Comparison of ENCODE assay signal across 32 cellular contexts in the genomic region with DNA sequence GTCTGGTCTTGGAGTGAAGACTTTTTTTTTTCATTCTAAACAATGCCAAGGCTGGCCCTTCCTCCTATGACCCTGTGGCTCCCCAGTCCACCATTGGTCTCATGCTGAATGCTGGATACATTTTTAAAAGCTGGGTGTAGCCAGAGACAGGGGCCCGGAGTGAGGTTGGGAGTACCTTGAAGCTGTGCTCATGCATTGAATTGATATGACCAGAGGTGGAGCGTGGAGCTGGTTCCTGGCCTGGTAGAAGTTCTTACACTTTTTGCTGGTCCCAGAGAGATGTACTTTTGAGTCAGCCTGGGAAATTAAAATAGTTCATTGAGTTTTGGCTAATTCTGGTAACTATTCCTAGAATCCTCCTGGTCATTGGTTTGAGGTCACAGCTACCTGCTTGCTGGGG.
DNase-seq lines count a peak whose midpoint lies in the region; ATAC-seq, FAIRE-seq and TF ChIP-seq lines count a peak whose summit lies in the region.
"Had no signal": no experiment of that assay in that cellular context is flagged by ENCODE, and none has a peak within 500 bp of the region (broad histone marks: within the 10 kb centered on the region; RNA-seq: fewer than 3 reads in every experiment).

No MANE protein-coding gene starts in this region.

- H3K4me1 ChIP-seq in breast epithelium (peaks cover 0 to 8% of the 10 kb centered on the region in 2 donors), keratinocyte (ENCODE audit: control insufficient read depth, extremely low read depth, insufficient read depth, low read length) (peaks cover 92% of the 10 kb centered on the region), neural progenitor cell (no peaks in the 10 kb centered on the region)

- H3K4me2 ChIP-seq in keratinocyte (ENCODE audit: control insufficient read depth, extremely low read depth, insufficient read depth, low read depth, low read length): no peak overlapping the region
- H3K4me2 ChIP-seq in neural progenitor cell: no peak overlapping the region

- DNase-seq in MCF 10A (ENCODE audit: unreplicated experiment) (no peak), breast epithelium (ENCODE audit: low spot score in 2 of 2) (no peak), bronchial epithelial cell (ENCODE audit: low read depth) (no peak), keratinocyte (ENCODE audit: low read depth, low spot score) (no peak), type B pancreatic cell (ENCODE audit: extremely low spot score, unreplicated experiment) (no peak), neural progenitor cell (ENCODE audit: low spot score) (no peak), GF-D8 (lab: John Stamatoyannopoulos, UW) (no peak)
- DNase-seq: activated CD4-positive, alpha-beta T cell treated with anti-CD3 and anti-CD28 coated beads for 1 hour; activated naive CD4-positive, alpha-beta T cell treated with anti-CD3 and anti-CD28 coated beads for 36 hours; activated T-cell treated with anti-CD3 and anti-CD28 coated beads, Interleukin-2, amount 50 U/mL, for 48 hours; amniotic stem cell; COR-L47; DMS53; effector memory CD4-positive, alpha-beta T cell; GDM1; H7; hippocampal formation; KG1; MM.1S; naive B cell; NCI-H1436 treated with DMSO at 0.1 percent for 48 hours; NCI-H446; NCI-H82; T-helper 2 cell had no signal

- no peaks in the 10 kb centered on the region for H3K9me3 ChIP-seq in breast epithelium
- H3K9me3 ChIP-seq in keratinocyte (ENCODE audit: control insufficient read depth, low read depth, low read length): no peaks in the 10 kb centered on the region
- H3K9me3 ChIP-seq in neural progenitor cell (ENCODE audit: low read depth): no peaks in the 10 kb centered on the region
- H3K9me3 ChIP-seq: gastroesophageal sphincter, tibial nerve had no signal

- H3K9me3 Mint-ChIP-seq in MCF 10A (ENCODE audit: unreplicated experiment) (no peaks in the 10 kb centered on the region), type B pancreatic cell (peaks cover 5% of the 10 kb centered on the region), neural progenitor cell (peaks cover 25% of the 10 kb centered on the region)
- H3K9me3 Mint-ChIP-seq: activated naive CD4-positive, alpha-beta T cell treated with anti-CD3 and anti-CD28 coated beads for 36 hours; naive B cell had no signal

- no TSS peak for BruUV-seq in MCF 10A (replicated peaks; lab: Mats Ljungman, UMichigan)

- intact Hi-C loops in MCF 10A (cut with micrococcal nuclease): loop anchor here (10.0 kb wide), 1 partner anchor 123 kb away; no protein-coding TSS in a partner anchor
- intact Hi-C loops in breast epithelium (cut with DNase I; ENCODE audit: low total_unique reads): no loop called here

- dilution Hi-C loops in keratinocyte (cut with MboI; ENCODE audit: extremely low pct_ligation_motif_present, low sequenced_read_pairs): no loop called here

- no peaks in the 10 kb centered on the region for H3K36me3 ChIP-seq in breast epithelium
- H3K36me3 ChIP-seq in bronchial epithelial cell (ENCODE audit: control insufficient read depth, insufficient read depth, low read length): peaks cover 5% of the 10 kb centered on the region
- H3K36me3 ChIP-seq in keratinocyte (ENCODE audit: control insufficient read depth in 2 of 2, extremely low read depth in 1 of 2, insufficient read depth in 2 of 2, low read length in 2 of 2): peaks cover 2 to 10% of the 10 kb centered on the region in 2 experiments
- H3K36me3 ChIP-seq in neural progenitor cell: no peaks in the 10 kb centered on the region
- H3K36me3 ChIP-seq: gastroesophageal sphincter had no signal

- H3K27ac ChIP-seq in breast epithelium (no peak overlapping the region), keratinocyte (ENCODE audit: control insufficient read depth, insufficient read depth, low read length) (peak overlapping the region; percentile 99), neural progenitor cell (no peak overlapping the region)
- H3K27ac ChIP-seq: coronary artery, gastroesophageal sphincter had no signal

- H3K9ac ChIP-seq in keratinocyte (ENCODE audit: control insufficient read depth, extremely low read depth, insufficient read depth, low read length) (no peak overlapping the region), neural progenitor cell (no peak overlapping the region)

- FAIRE-seq in bronchial epithelial cell (lab: Jason Lieb, UNC) (no peak), keratinocyte (lab: Jason Lieb, UNC) (no peak)
- FAIRE-seq: GM19239 had no signal

- H2AFZ ChIP-seq in keratinocyte (ENCODE audit: control insufficient read depth, low read length) (no peak overlapping the region), neural progenitor cell (replicated peaks) (no peak overlapping the region)

- no peak overlapping the region for H3K4me3 Mint-ChIP-seq in MCF 10A (ENCODE audit: unreplicated experiment)
- no peak overlapping the region for H3K4me3 Mint-ChIP-seq in type B pancreatic cell
- no peak overlapping the region for H3K4me3 Mint-ChIP-seq in neural progenitor cell
- H3K4me3 Mint-ChIP-seq: activated naive CD4-positive, alpha-beta T cell treated with anti-CD3 and anti-CD28 coated beads for 36 hours; B cell; naive B cell had no signal

- TF ChIP-seq POLR2A in breast epithelium (IDR thresholded peaks at IDR 0.05): no peak

- H3K4me3 ChIP-seq in breast epithelium (no peak overlapping the region), bronchial epithelial cell (ENCODE audit: low read depth, low read length) (no peak overlapping the region), keratinocyte (ENCODE audit: control insufficient read depth in 2 of 3, extremely low read depth in 1 of 3, insufficient read depth in 2 of 3, low read depth in 1 of 3, low read length in 3 of 3) (no peak overlapping the region), neural progenitor cell (no peak overlapping the region)
- H3K4me3 ChIP-seq: coronary artery, gastroesophageal sphincter, tibial nerve had no signal

- H3K4me1 Mint-ChIP-seq in MCF 10A (ENCODE audit: insufficient read depth, unreplicated experiment) (peaks cover 74% of the 10 kb centered on the region), type B pancreatic cell (ENCODE audit: unreplicated experiment) (peaks cover 43% of the 10 kb centered on the region), neural progenitor cell (peaks cover 24% of the 10 kb centered on the region)

- POLR2A ChIA-PET in MCF 10A (lab: Yijun Ruan, JAX): interaction anchor here (0.5 to 5.2 kb wide), 9 partner anchors 23 to 210 kb away, joined by 3 to 64 read pairs (median 27); no protein-coding TSS in a partner anchor

- H4K20me1 ChIP-seq in keratinocyte (ENCODE audit: control insufficient read depth, extremely low read depth, insufficient read depth, low read length) (no peaks in the 10 kb centered on the region), neural progenitor cell (ENCODE audit: low read depth) (peaks cover 36% of the 10 kb centered on the region)

- H3K27me3 Mint-ChIP-seq in MCF 10A (ENCODE audit: insufficient read depth, unreplicated experiment): no peaks in the 10 kb centered on the region
- no peaks in the 10 kb centered on the region for H3K27me3 Mint-ChIP-seq in type B pancreatic cell
- H3K27me3 Mint-ChIP-seq in neural progenitor cell (ENCODE audit: insufficient read depth, low read depth): peaks cover 11% of the 10 kb centered on the region
- H3K27me3 Mint-ChIP-seq: B cell, naive B cell had no signal

- H3K27me3 ChIP-seq in breast epithelium (no peaks in the 10 kb centered on the region), bronchial epithelial cell (ENCODE audit: control insufficient read depth, insufficient read depth, low read length) (no peaks in the 10 kb centered on the region), keratinocyte (ENCODE audit: control insufficient read depth, extremely low read depth, insufficient read depth, low read length) (no peaks in the 10 kb centered on the region), neural progenitor cell (no peaks in the 10 kb centered on the region)
- H3K27me3 ChIP-seq: gastroesophageal sphincter, tibial nerve had no signal

- peaks cover 8% of the 10 kb centered on the region for H3K9me1 ChIP-seq in keratinocyte (ENCODE audit: control insufficient read depth, extremely low read depth, insufficient read depth, low read length)

- H3K79me2 ChIP-seq in keratinocyte (ENCODE audit: control insufficient read depth, insufficient read depth, low read length) (peaks cover 65% of the 10 kb centered on the region), neural progenitor cell (ENCODE audit: low read depth) (peaks cover 54% of the 10 kb centered on the region)

- no peaks in the 10 kb centered on the region for H3F3A ChIP-seq in neural progenitor cell (ENCODE audit: low read depth)

- TF ChIP-seq CTCF in MCF 10A (IDR thresholded peaks at IDR 0.05; ENCODE audit: unreplicated experiment): no peak
- no peak for TF ChIP-seq CTCF in breast epithelium (IDR thresholded peaks at IDR 0.05)
- TF ChIP-seq CTCF in bronchial epithelial cell (IDR thresholded peaks at IDR 0.05; ENCODE audit: insufficient read depth, low read length, severe bottlenecking): peak; percentile 3
- peak; percentile 4 to 25 (median 14) for TF ChIP-seq CTCF in keratinocyte (optimal IDR thresholded peaks at IDR 0.05 in 1 of 3, IDR thresholded peaks at IDR 0.05 in 1 of 3, conservative IDR thresholded peaks at IDR 0.05 in 1 of 3; ENCODE audit: extremely low read depth in 1 of 3, insufficient read depth in 2 of 3, low read length in 3 of 3)
- no peak for TF ChIP-seq CTCF in type B pancreatic cell (conservative IDR thresholded peaks at IDR 0.05)
- TF ChIP-seq CTCF in neural progenitor cell (IDR thresholded peaks at IDR 0.05): no peak

- CTCF ChIA-PET in MCF 10A (lab: Yijun Ruan, JAX): interaction anchor here (1.0 to 1.6 kb wide), 3 partner anchors 58 to 209 kb away, joined by 3 to 4 read pairs (median 3); no protein-coding TSS in a partner anchor

- H3K36me3 Mint-ChIP-seq in MCF 10A (ENCODE audit: insufficient read depth, unreplicated experiment) (peaks cover 23% of the 10 kb centered on the region), type B pancreatic cell (peaks cover 25% of the 10 kb centered on the region), neural progenitor cell (peaks cover 26% of the 10 kb centered on the region)
- H3K36me3 Mint-ChIP-seq: naive B cell had no signal

- peak overlapping the region; percentile 74 for H3K27ac Mint-ChIP-seq in MCF 10A (ENCODE audit: low read depth, unreplicated experiment)
- H3K27ac Mint-ChIP-seq in type B pancreatic cell: peak overlapping the region; percentile 8
- H3K27ac Mint-ChIP-seq in neural progenitor cell: no peak overlapping the region
- H3K27ac Mint-ChIP-seq: activated naive CD4-positive, alpha-beta T cell treated with anti-CD3 and anti-CD28 coated beads for 36 hours; B cell had no signal

- no peak for ATAC-seq in HG02571 (IDR thresholded peaks at IDR 0.05; ENCODE audit: unreplicated experiment)
- ATAC-seq: gastroesophageal sphincter, left lobe of liver, SK-N-SH treated with all-trans-retinoic acid at 6 μM for 48 hours had no signal

Comparison
In these comparisons a context has a peak if more than half of its experiments do, and no peak if none do; other contexts are left out.
1. CTCF ChIP-seq: peak in bronchial epithelial cell (single experiment) and keratinocyte (3 of 3); none in MCF 10A (single experiment), breast epithelium (0 of 3), type B pancreatic cell (single experiment) and neural progenitor cell (single experiment).